ENCODE assay signal across 34 cellular contexts in the genomic region with DNA sequence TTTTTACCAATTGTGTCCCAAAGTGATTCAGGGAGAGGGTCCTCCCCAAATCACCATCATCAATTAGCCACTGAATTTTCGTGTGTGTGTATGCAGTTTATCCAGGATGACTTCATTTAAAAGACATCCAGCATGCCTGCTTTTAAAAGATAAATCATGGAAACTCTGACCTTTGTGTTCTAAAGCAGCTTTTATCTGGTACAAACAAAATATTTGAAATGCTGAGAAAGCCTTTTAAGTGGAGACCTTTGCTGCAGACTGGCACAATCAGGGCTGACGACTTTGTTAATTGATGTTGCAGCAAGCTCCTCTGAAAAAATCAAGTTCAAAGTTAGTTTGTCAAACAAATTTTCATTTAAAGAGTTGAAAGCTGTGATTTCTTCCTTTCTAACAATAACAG.
"Had no signal": no experiment of that assay in that cellular context is flagged by ENCODE, and none has a peak within 500 bp of the region (broad histone marks: within the 10 kb centered on the region; RNA-seq: fewer than 3 reads in every experiment).

No MANE protein-coding gene starts in this region.

- H3K4me1 ChIP-seq: SJSA1 had no signal

- H3K36me3 ChIP-seq: SJSA1 had no signal

- DNase-seq: activated B cell treated with CpG ODN at 0.5 μM for 24 hours; activated CD4-positive, alpha-beta T cell treated with anti-CD3 and anti-CD28 coated beads for 1 hour; activated CD4-positive, alpha-beta T cell treated with anti-CD3 and anti-CD28 coated beads, Interleukin-2, amount 10 ng/mL, durations not matched to agents 24 days and 14 days; activated CD4-positive, alpha-beta T cell treated with anti-CD3 and anti-CD28 coated beads, Interleukin-2, amount 50 U/mL, for 48 hours; activated CD8-positive, alpha-beta memory T cell treated with anti-CD3 and anti-CD28 coated beads for 24 hours; activated effector memory CD4-positive, alpha-beta T cell treated with anti-CD3 and anti-CD28 coated beads, Interleukin-2, amount 50 U/mL, for 16 hours; activated naive CD4-positive, alpha-beta T cell treated with Interleukin-2 at 50 U/mL for 16 hours; activated naive CD8-positive, alpha-beta T cell treated with anti-CD3 and anti-CD28 coated beads, Interleukin-2, amount 50 U/mL, for 24 hours; activated T-cell treated with anti-CD3 and anti-CD28 coated beads, Interleukin-2, amount 50 U/mL, for 4 hours; amniotic stem cell; Karpas-422; NCI-H1048; NCI-H1417; NCI-H1930; NCI-H345; NCI-H510A; NCI-H526 treated with DMSO at 0.1 percent for 48 hours; NCI-H82; NK-92 treated with Interleukin-12 subunit alpha and Interleukin-12 subunit beta, amount 100 ng/mL, for 24 hours; OCI-M1; Right ventricle myocardium superior; SW 1271; T-helper 9 cell had no signal

- H3K4me3 ChIP-seq: K562, SJSA1 had no signal

- H3K27me3 Mint-ChIP-seq: activated B cell treated with CpG ODN at 0.5 μM for 24 hours; activated CD4-positive, alpha-beta T cell treated with anti-CD3 and anti-CD28 coated beads, Interleukin-2, amount 10 ng/mL, durations not matched to agents 24 days and 14 days; activated naive CD8-positive, alpha-beta T cell treated with anti-CD3 and anti-CD28 coated beads, Interleukin-2, amount 50 U/mL, for 24 hours; central memory CD8-positive, alpha-beta T cell had no signal

- H3K36me3 Mint-ChIP-seq: activated naive CD4-positive, alpha-beta T cell treated with anti-CD3 and anti-CD28 coated beads, Interleukin-2, amount 50 U/mL, for 72 hours; brain had no signal

- H3K4me3 Mint-ChIP-seq: activated B cell treated with CpG ODN at 0.5 μM for 24 hours; activated CD4-positive, alpha-beta T cell treated with anti-CD3 and anti-CD28 coated beads, Interleukin-2, amount 10 ng/mL, durations not matched to agents 24 days and 14 days; activated naive CD8-positive, alpha-beta T cell treated with anti-CD3 and anti-CD28 coated beads, Interleukin-2, amount 50 U/mL, for 24 hours; activated T-cell treated with anti-CD3 and anti-CD28 coated beads, Interleukin-2, amount 50 U/mL, for 4 hours; brain; central memory CD8-positive, alpha-beta T cell; T-helper 1 cell treated with Interleukin-12 subunit alpha and Interleukin-12 subunit beta and Interleukin-4 antibody, amounts not matched to agents 30 μg/mL and 1 μg/mL, for 36 hours had no signal

- H3K27ac Mint-ChIP-seq: activated B cell treated with CpG ODN at 0.5 μM for 24 hours; activated CD4-positive, alpha-beta T cell treated with anti-CD3 and anti-CD28 coated beads, Interleukin-2, amount 10 ng/mL, durations not matched to agents 24 days and 14 days; activated naive CD4-positive, alpha-beta T cell treated with anti-CD3 and anti-CD28 coated beads, Interleukin-2, amount 50 U/mL, for 72 hours; activated naive CD8-positive, alpha-beta T cell treated with anti-CD3 and anti-CD28 coated beads, Interleukin-2, amount 50 U/mL, for 24 hours; brain; T-helper 1 cell treated with Interleukin-12 subunit alpha and Interleukin-12 subunit beta and Interleukin-4 antibody, amounts not matched to agents 30 μg/mL and 1 μg/mL, for 36 hours had no signal

- H3K27me3 ChIP-seq: SJSA1 had no signal

- ATAC-seq: activated naive CD4-positive, alpha-beta T cell treated with anti-CD3 and anti-CD28 coated beads, Interleukin-2, amount 50 U/mL, for 72 hours; activated naive CD8-positive, alpha-beta T cell treated with anti-CD3 and anti-CD28 coated beads, Interleukin-2, amount 50 U/mL, for 24 hours; activated T-cell treated with anti-CD3 and anti-CD28 coated beads, Interleukin-2, amount 50 U/mL, for 4 hours; K562; Panc1; SK-N-SH treated with all-trans-retinoic acid at 6 μM for 48 hours had no signal

- H3K9me3 ChIP-seq: SJSA1 had no signal

- H3K4me1 Mint-ChIP-seq: activated B cell treated with CpG ODN at 0.5 μM for 24 hours; activated CD4-positive, alpha-beta T cell treated with anti-CD3 and anti-CD28 coated beads, Interleukin-2, amount 10 ng/mL, durations not matched to agents 24 days and 14 days; activated naive CD8-positive, alpha-beta T cell treated with anti-CD3 and anti-CD28 coated beads, Interleukin-2, amount 50 U/mL, for 24 hours; central memory CD8-positive, alpha-beta T cell had no signal

- H3K27ac ChIP-seq: RWPE1, SJSA1 had no signal

- FAIRE-seq: astrocyte, K562, TTC549 had no signal

- H3K9me3 Mint-ChIP-seq: activated T-cell treated with anti-CD3 and anti-CD28 coated beads, Interleukin-2, amount 50 U/mL, for 4 hours had no signal
